ENCODE assay signal across 1 cellular context in the genomic region with DNA sequence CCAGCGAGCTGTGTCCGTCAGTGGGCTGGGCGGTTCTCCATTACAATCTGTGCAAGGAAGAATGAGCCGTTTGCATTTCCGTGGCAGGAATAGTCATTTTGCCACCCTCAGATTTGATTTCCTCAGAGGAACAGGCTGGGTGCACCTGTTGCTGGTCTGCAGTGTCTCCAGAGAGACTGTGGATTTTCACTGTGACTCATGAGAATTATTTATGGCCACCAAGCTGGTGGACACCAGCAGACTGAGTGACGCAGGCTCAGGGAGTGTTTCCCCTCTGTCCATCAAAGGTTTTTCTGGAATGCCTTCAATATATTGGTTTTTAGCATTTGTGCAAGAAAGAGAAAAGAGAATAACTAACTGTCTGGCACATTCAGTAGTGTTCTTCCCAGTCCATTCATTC.
TF ChIP-seq lines count a peak whose summit lies in the region.

No MANE protein-coding gene starts in this region.

TF ChIP-seq in GM23338, 12 proteins besides CTCF, POLR2A, EP300 and RAD21 (continued from another document):
- TF ChIP-seq, protein P1, sequence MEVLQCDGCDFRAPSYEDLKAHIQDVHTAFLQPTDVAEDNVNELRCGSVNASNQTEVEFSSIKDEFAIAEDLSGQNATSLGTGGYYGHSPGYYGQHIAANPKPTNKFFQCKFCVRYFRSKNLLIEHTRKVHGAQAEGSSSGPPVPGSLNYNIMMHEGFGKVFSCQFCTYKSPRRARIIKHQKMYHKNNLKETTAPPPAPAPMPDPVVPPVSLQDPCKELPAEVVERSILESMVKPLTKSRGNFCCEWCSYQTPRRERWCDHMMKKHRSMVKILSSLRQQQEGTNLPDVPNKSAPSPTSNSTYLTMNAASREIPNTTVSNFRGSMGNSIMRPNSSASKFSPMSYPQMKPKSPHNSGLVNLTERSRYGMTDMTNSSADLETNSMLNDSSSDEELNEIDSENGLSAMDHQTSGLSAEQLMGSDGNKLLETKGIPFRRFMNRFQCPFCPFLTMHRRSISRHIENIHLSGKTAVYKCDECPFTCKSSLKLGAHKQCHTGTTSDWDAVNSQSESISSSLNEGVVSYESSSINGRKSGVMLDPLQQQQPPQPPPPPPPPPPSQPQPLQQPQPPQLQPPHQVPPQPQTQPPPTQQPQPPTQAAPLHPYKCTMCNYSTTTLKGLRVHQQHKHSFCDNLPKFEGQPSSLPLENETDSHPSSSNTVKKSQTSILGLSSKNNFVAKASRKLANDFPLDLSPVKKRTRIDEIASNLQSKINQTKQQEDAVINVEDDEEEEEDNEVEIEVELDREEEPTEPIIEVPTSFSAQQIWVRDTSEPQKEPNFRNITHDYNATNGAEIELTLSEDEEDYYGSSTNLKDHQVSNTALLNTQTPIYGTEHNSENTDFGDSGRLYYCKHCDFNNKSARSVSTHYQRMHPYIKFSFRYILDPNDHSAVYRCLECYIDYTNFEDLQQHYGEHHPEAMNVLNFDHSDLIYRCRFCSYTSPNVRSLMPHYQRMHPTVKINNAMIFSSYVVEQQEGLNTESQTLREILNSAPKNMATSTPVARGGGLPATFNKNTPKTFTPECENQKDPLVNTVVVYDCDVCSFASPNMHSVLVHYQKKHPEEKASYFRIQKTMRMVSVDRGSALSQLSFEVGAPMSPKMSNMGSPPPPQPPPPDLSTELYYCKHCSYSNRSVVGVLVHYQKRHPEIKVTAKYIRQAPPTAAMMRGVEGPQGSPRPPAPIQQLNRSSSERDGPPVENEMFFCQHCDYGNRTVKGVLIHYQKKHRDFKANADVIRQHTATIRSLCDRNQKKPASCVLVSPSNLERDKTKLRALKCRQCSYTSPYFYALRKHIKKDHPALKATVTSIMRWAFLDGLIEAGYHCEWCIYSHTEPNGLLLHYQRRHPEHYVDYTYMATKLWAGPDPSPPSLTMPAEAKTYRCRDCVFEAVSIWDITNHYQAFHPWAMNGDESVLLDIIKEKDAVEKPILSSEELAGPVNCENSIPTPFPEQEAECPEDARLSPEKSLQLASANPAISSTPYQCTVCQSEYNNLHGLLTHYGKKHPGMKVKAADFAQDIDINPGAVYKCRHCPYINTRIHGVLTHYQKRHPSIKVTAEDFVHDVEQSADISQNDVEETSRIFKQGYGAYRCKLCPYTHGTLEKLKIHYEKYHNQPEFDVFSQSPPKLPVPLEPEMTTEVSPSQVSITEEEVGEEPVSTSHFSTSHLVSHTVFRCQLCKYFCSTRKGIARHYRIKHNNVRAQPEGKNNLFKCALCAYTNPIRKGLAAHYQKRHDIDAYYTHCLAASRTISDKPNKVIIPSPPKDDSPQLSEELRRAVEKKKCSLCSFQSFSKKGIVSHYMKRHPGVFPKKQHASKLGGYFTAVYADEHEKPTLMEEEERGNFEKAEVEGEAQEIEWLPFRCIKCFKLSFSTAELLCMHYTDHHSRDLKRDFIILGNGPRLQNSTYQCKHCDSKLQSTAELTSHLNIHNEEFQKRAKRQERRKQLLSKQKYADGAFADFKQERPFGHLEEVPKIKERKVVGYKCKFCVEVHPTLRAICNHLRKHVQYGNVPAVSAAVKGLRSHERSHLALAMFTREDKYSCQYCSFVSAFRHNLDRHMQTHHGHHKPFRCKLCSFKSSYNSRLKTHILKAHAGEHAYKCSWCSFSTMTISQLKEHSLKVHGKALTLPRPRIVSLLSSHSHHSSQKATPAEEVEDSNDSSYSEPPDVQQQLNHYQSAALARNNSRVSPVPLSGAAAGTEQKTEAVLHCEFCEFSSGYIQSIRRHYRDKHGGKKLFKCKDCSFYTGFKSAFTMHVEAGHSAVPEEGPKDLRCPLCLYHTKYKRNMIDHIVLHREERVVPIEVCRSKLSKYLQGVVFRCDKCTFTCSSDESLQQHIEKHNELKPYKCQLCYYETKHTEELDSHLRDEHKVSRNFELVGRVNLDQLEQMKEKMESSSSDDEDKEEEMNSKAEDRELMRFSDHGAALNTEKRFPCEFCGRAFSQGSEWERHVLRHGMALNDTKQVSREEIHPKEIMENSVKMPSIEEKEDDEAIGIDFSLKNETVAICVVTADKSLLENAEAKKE (CRISPR knock-in tag; IDR thresholded peaks at IDR 0.05), result no peak
- TF ChIP-seq ETS1 (IDR thresholded peaks at IDR 0.05) (no peak), ZNF331 (CRISPR knock-in tag; IDR thresholded peaks at IDR 0.05; ENCODE audit: low read depth) (no peak), EZH2phosphoT487 (IDR thresholded peaks at IDR 0.05; ENCODE audit: unreplicated experiment) (no peak), JUNB (IDR thresholded peaks at IDR 0.05; ENCODE audit: unreplicated experiment) (no peak), EZH2 (IDR thresholded peaks at IDR 0.05; ENCODE audit: low read depth, unreplicated experiment) (no peak), POLR2AphosphoS5 (IDR thresholded peaks at IDR 0.05; ENCODE audit: low read depth) (no peak)
